27 cellular contexts compared by ENCODE assay signal in genomic region chr1:248758352-248758751, GRCh38. TPM values are rescaled to one million over a fixed set of nuclear protein-coding genes. Genes with fewer than 3 reads are reported as not detected.
"Had no signal": no experiment of that assay in that cellular context is flagged by ENCODE, and none has a peak within 500 bp of the region (broad histone marks: within the 10 kb centered on the region; RNA-seq: fewer than 3 reads in every experiment).

No MANE protein-coding gene starts in this region.

- H3K27ac ChIP-seq: dorsolateral prefrontal cortex, gastrocnemius medialis, prostate gland, right atrium auricular region, sigmoid colon, stomach, thyroid gland had no signal

- H3K9me3 ChIP-seq: gastrocnemius medialis, prostate gland, right atrium auricular region, thyroid gland had no signal

- H3K4me1 ChIP-seq: gastrocnemius medialis, prostate gland, right atrium auricular region, sigmoid colon, stomach, thyroid gland had no signal

- FAIRE-seq: keratinocyte had no signal

- H3K36me3 ChIP-seq: gastrocnemius medialis, prostate gland, right atrium auricular region, sigmoid colon, stomach, thyroid gland had no signal

- DNase-seq: dorsolateral prefrontal cortex; effector CD4-positive, alpha-beta T cell; gastrocnemius medialis; head of caudate nucleus; naive B cell; sigmoid colon; stimulated activated CD4-positive, alpha-beta T cell treated with anti-CD3 and anti-CD28 coated beads, Interleukin-2, amount 100 ng/mL, for 24 hours; stimulated activated CD4-positive, alpha-beta T cell treated with anti-CD3 and anti-CD28 coated beads, Interleukin-4, amount 100 ng/mL, for 24 hours; stimulated activated naive CD4-positive, alpha-beta T cell treated with Interleukin-2 at 50 U/mL for 16 hours; stomach; thyroid gland had no signal

- H3K4me3 ChIP-seq: dorsolateral prefrontal cortex, gastrocnemius medialis, lung, prostate gland, right atrium auricular region, sigmoid colon, stomach, thyroid gland had no signal

- H3K27me3 ChIP-seq: gastrocnemius medialis, right atrium auricular region, sigmoid colon, stomach, thyroid gland had no signal

RNA-seq across cellular contexts. Expression of gene LYPD8, which starts 2.8 kb away (rescaled TPM):
- total RNA-seq: glomerular endothelial cell; left lobe of liver; liver; lung; mononuclear cell; natural killer cell treated with Interleukin-12 subunit alpha and Interleukin-12 subunit beta and Interleukin-15 and Interleukin-18, amount 100 ng/mL, for 72 hours; neural crest cell; osteoblast; prostate gland; right atrium auricular region; skeletal muscle tissue; subcutaneous adipose tissue; temporal lobe; thyroid gland; urinary bladder had no signal
- polyA plus RNA-seq: esophagus, keratinocyte, liver, lung, urinary bladder had no signal

RNA-seq across cellular contexts. Expression of gene OR14I1, which starts 55.8 kb away (rescaled TPM):
- total RNA-seq: gastrocnemius medialis; glomerular endothelial cell; left lobe of liver; liver; lung; mononuclear cell; natural killer cell treated with Interleukin-12 subunit alpha and Interleukin-12 subunit beta and Interleukin-15 and Interleukin-18, amount 100 ng/mL, for 72 hours; neural crest cell; osteoblast; prostate gland; right atrium auricular region; sigmoid colon; skeletal muscle tissue; stomach; subcutaneous adipose tissue; temporal lobe; thyroid gland; urinary bladder had no signal
- polyA plus RNA-seq: esophagus, keratinocyte, liver, lung, sigmoid colon, stomach, urinary bladder had no signal
